ENCODE assay signal across 1 cellular context in genomic region chr20:23586735-23587525, GRCh38.
TF ChIP-seq lines count a peak whose summit lies in the region.

No MANE protein-coding gene starts in this region.

TF ChIP-seq in HepG2, 621 proteins besides CTCF, POLR2A, EP300 and RAD21 (continued from another document and continues in another):
- TF ChIP-seq ETV6 (CRISPR knock-in tag; conservative IDR thresholded peaks at IDR 0.05) (no peak), NCOR1 (IDR thresholded peaks at IDR 0.05; ENCODE audit: borderline replicate concordance, low read length) (peak; percentile 65), MIXL1 (CRISPR knock-in tag; IDR thresholded peaks at IDR 0.05) (peak; percentile 52; the same call in 1 of the 2 replicates), ZNF256 (CRISPR knock-in tag; conservative IDR thresholded peaks at IDR 0.05) (peak; percentile 60; the same call in 1 of the 2 replicates), ZNF143 (CRISPR knock-in tag; IDR thresholded peaks at IDR 0.05) (peak; percentile 39; the same call in 1 of the 2 replicates), THAP7 (CRISPR knock-in tag; IDR thresholded peaks at IDR 0.05) (0 out of 2 replicates have a peak, but pooled peaks have one; percentile 35), TOPORS (CRISPR knock-in tag; IDR thresholded peaks at IDR 0.05) (no peak; the same call in 1 of the 2 replicates), ZNF776 (CRISPR knock-in tag; IDR thresholded peaks at IDR 0.05) (no peak), TOE1 (CRISPR knock-in tag; IDR thresholded peaks at IDR 0.05) (no peak), ZFP62 (CRISPR knock-in tag; IDR thresholded peaks at IDR 0.05) (no peak), ZBTB1 (CRISPR knock-in tag; IDR thresholded peaks at IDR 0.05; ENCODE audit: borderline replicate concordance) (no peak), ZBED4 (CRISPR knock-in tag; IDR thresholded peaks at IDR 0.05; ENCODE audit: borderline replicate concordance) (no peak), ZNF629 (CRISPR knock-in tag; conservative IDR thresholded peaks at IDR 0.05) (peak; percentile 32; the same call in 1 of the 2 replicates), ZIK1 (CRISPR knock-in tag; IDR thresholded peaks at IDR 0.05; ENCODE audit: borderline replicate concordance, low read depth) (no peak), ARID2 (CRISPR knock-in tag; IDR thresholded peaks at IDR 0.05; ENCODE audit: borderline replicate concordance) (no peak), SCMH1 (CRISPR knock-in tag; IDR thresholded peaks at IDR 0.05; ENCODE audit: borderline replicate concordance) (no peak), HMGA1 (CRISPR knock-in tag; conservative IDR thresholded peaks at IDR 0.05) (no peak), ZNF564 (CRISPR knock-in tag; IDR thresholded peaks at IDR 0.05) (no peak), TGIF2 (CRISPR knock-in tag; IDR thresholded peaks at IDR 0.05) (no peak; the same call in 1 of the 2 replicates), ZFP82 (CRISPR knock-in tag; IDR thresholded peaks at IDR 0.05; ENCODE audit: borderline replicate concordance) (no peak), CHCHD3 (CRISPR knock-in tag; IDR thresholded peaks at IDR 0.05) (0 out of 2 replicates have a peak, but pooled peaks have one; percentile 14), ZNF800 (CRISPR knock-in tag; IDR thresholded peaks at IDR 0.05) (peak; percentile 61; the same call in 1 of the 2 replicates), ZNF781 (CRISPR knock-in tag; IDR thresholded peaks at IDR 0.05; ENCODE audit: borderline replicate concordance, not compliant biosample characterization) (no peak), FOXK2 (IDR thresholded peaks at IDR 0.05) (no peak; the same call in 1 of the 2 replicates), SKIL (CRISPR knock-in tag; IDR thresholded peaks at IDR 0.05; ENCODE audit: borderline replicate concordance) (peak; percentile 1; the same call in 1 of the 2 replicates), NR1H2 (CRISPR knock-in tag; IDR thresholded peaks at IDR 0.05; ENCODE audit: borderline replicate concordance, low read depth) (no peak; the same call in 1 of the 2 replicates), PATZ1 (CRISPR knock-in tag; IDR thresholded peaks at IDR 0.05) (peak; percentile 45), TFE3 (CRISPR knock-in tag; IDR thresholded peaks at IDR 0.05) (peak; percentile 89), ZNF501 (CRISPR knock-in tag; IDR thresholded peaks at IDR 0.05) (peak; percentile 59; the same call in 1 of the 2 replicates), JUND (CRISPR knock-in tag; IDR thresholded peaks at IDR 0.05) (peak; percentile 57; the same call in 1 of the 2 replicates), ZNF337 (CRISPR knock-in tag; IDR thresholded peaks at IDR 0.05; ENCODE audit: borderline replicate concordance, low read depth) (no peak), TRAFD1 (CRISPR knock-in tag; IDR thresholded peaks at IDR 0.05; ENCODE audit: borderline replicate concordance) (peak; percentile 94; the same call in 1 of the 2 replicates), BATF2 (CRISPR knock-in tag; IDR thresholded peaks at IDR 0.05) (no peak), PPARG (CRISPR knock-in tag; conservative IDR thresholded peaks at IDR 0.05) (peak; percentile 46; the same call in 1 of the 2 replicates), ZSCAN25 (CRISPR knock-in tag; IDR thresholded peaks at IDR 0.05) (no peak), ZNF382 (CRISPR knock-in tag; IDR thresholded peaks at IDR 0.05; ENCODE audit: borderline replicate concordance) (no peak)
- TF ChIP-seq, protein P1, sequence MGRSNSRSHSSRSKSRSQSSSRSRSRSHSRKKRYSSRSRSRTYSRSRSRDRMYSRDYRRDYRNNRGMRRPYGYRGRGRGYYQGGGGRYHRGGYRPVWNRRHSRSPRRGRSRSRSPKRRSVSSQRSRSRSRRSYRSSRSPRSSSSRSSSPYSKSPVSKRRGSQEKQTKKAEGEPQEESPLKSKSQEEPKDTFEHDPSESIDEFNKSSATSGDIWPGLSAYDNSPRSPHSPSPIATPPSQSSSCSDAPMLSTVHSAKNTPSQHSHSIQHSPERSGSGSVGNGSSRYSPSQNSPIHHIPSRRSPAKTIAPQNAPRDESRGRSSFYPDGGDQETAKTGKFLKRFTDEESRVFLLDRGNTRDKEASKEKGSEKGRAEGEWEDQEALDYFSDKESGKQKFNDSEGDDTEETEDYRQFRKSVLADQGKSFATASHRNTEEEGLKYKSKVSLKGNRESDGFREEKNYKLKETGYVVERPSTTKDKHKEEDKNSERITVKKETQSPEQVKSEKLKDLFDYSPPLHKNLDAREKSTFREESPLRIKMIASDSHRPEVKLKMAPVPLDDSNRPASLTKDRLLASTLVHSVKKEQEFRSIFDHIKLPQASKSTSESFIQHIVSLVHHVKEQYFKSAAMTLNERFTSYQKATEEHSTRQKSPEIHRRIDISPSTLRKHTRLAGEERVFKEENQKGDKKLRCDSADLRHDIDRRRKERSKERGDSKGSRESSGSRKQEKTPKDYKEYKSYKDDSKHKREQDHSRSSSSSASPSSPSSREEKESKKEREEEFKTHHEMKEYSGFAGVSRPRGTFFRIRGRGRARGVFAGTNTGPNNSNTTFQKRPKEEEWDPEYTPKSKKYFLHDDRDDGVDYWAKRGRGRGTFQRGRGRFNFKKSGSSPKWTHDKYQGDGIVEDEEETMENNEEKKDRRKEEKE (IDR thresholded peaks at IDR 0.05), result no peak
- TF ChIP-seq, protein P2, sequence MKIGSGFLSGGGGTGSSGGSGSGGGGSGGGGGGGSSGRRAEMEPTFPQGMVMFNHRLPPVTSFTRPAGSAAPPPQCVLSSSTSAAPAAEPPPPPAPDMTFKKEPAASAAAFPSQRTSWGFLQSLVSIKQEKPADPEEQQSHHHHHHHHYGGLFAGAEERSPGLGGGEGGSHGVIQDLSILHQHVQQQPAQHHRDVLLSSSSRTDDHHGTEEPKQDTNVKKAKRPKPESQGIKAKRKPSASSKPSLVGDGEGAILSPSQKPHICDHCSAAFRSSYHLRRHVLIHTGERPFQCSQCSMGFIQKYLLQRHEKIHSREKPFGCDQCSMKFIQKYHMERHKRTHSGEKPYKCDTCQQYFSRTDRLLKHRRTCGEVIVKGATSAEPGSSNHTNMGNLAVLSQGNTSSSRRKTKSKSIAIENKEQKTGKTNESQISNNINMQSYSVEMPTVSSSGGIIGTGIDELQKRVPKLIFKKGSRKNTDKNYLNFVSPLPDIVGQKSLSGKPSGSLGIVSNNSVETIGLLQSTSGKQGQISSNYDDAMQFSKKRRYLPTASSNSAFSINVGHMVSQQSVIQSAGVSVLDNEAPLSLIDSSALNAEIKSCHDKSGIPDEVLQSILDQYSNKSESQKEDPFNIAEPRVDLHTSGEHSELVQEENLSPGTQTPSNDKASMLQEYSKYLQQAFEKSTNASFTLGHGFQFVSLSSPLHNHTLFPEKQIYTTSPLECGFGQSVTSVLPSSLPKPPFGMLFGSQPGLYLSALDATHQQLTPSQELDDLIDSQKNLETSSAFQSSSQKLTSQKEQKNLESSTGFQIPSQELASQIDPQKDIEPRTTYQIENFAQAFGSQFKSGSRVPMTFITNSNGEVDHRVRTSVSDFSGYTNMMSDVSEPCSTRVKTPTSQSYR (CRISPR knock-in tag; IDR thresholded peaks at IDR 0.05; ENCODE audit: borderline replicate concordance), result no peak; the same call in 1 of the 2 replicates
